In the genomic region with DNA sequence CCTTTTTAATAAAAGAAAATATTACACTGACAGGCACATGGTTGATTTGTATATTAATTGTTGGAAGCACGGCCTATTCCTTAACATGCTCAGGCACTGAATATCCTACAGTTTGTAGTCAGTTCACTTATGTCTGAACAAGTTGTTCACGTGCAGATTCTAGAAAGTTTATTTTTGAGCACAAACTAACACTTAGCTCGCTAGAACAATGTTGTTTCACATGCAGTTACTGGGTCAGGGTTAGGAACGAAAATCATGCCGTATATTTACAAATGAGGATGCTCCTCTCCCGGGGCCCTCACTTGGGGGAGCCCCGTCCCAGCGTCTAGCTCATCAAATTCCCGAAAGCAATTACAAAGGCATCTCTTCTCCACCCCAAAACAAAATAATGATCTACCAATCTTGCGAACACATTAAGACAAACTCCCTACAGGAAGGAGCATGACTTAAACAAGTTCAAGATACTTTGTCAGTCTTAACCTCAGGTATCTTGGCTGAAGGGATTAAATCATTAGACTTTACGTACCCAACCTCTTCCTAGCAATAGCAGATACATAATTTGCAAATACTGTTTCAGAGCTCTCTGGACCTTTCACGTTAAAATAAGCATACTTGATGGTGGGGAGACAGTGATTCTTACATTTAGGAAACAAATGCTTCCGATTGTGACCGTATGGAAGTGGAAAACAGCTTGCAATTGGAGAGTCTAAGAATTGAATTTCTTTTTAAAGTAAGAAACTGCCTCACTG, we compare ENCODE assay signal across 9 cellular contexts. TPM values are rescaled to one million over a fixed set of nuclear protein-coding genes. Genes with fewer than 3 reads are reported as not detected.
DNase-seq lines count a peak whose midpoint lies in the region; TF ChIP-seq lines count a peak whose summit lies in the region.
"Had no signal": no experiment of that assay in that cellular context is flagged by ENCODE, and none has a peak within 500 bp of the region (broad histone marks: within the 10 kb centered on the region; RNA-seq: fewer than 3 reads in every experiment).

No MANE protein-coding gene starts in this region.

- H3K36me3 ChIP-seq in mesodermal cell (ENCODE audit: control insufficient read depth, insufficient read depth, low read length) (no peaks in the 10 kb centered on the region), transverse colon (no peaks in the 10 kb centered on the region)

- no peaks in the 10 kb centered on the region for H3K9me3 ChIP-seq in mesodermal cell (ENCODE audit: control insufficient read depth, low read length)
- no peaks in the 10 kb centered on the region for H3K9me3 ChIP-seq in transverse colon

- peaks cover 1% of the 10 kb centered on the region for H3K36me3 Mint-ChIP-seq in activated naive CD4-positive, alpha-beta T cell treated with anti-CD3 and anti-CD28 coated beads, Interleukin-2, amount 50 U/mL, for 24 hours

- no peak overlapping the region for H3K27ac Mint-ChIP-seq in activated naive CD4-positive, alpha-beta T cell treated with anti-CD3 and anti-CD28 coated beads, Interleukin-2, amount 50 U/mL, for 24 hours

- DNase-seq in activated naive CD4-positive, alpha-beta T cell (lab: John Stamatoyannopoulos, UW) = no peak
- DNase-seq in transverse colon (no peak), NCI-H1436 treated with DMSO at 0.1 percent for 48 hours (lab: John Stamatoyannopoulos, UW) (no peak), posterior vena cava (ENCODE audit: low spot score) (no peak), AG08395 (ENCODE audit: low spot score) (no peak)
- DNase-seq: NCI-H187 treated with DMSO at 0.1 percent for 48 hours had no signal

- in situ Hi-C loops in transverse colon (cut with MboI; ENCODE audit: low pct_ligation_motif_present in 1 of 4, low pct_unique_long_range_greater_than_20kb in 1 of 4, low sequenced_read_pairs in 3 of 4) = loop anchor here in 2 of 4 donors (10.0 to 25.0 kb wide), 2 partner anchors 161 to 164 kb away; no protein-coding TSS in a partner anchor

- H3K27me3 Mint-ChIP-seq in activated naive CD4-positive, alpha-beta T cell treated with anti-CD3 and anti-CD28 coated beads, Interleukin-2, amount 50 U/mL, for 24 hours = peaks cover 37% of the 10 kb centered on the region

- peaks cover 5% of the 10 kb centered on the region for H3K4me1 Mint-ChIP-seq in activated naive CD4-positive, alpha-beta T cell treated with anti-CD3 and anti-CD28 coated beads, Interleukin-2, amount 50 U/mL, for 24 hours

- H3K4me3 Mint-ChIP-seq in activated naive CD4-positive, alpha-beta T cell treated with anti-CD3 and anti-CD28 coated beads, Interleukin-2, amount 50 U/mL, for 24 hours = peak overlapping the region; percentile 74

- intact Hi-C loops in transverse colon (cut with DNase I; ENCODE audit: low total_unique reads) (no loop called here), posterior vena cava (cut with DNase I) (no loop called here)

- H3K9me3 Mint-ChIP-seq in activated naive CD4-positive, alpha-beta T cell treated with anti-CD3 and anti-CD28 coated beads, Interleukin-2, amount 50 U/mL, for 24 hours = no peaks in the 10 kb centered on the region

- TF ChIP-seq POLR2A in transverse colon (IDR thresholded peaks at IDR 0.05) = no peak

- H3K27me3 ChIP-seq in transverse colon = peaks cover 2% of the 10 kb centered on the region

- 54 to 63% methylated on average over 9 to 10 of the region's 14 CpGs for WGBS in mesodermal cell (ENCODE audit: insufficient coverage in 2 of 2), 2 experiments
- WGBS in transverse colon (ENCODE audit: low coverage in 1 of 2), 2 donors = 39 to 53% methylated on average over 12 to 14 of the region's 14 CpGs

- peaks cover 14% of the 10 kb centered on the region for H3K4me1 ChIP-seq in mesodermal cell (ENCODE audit: control insufficient read depth, insufficient read depth, low read length, poor library complexity, severe bottlenecking)
- peaks cover 3 to 40% (median 6%) of the 10 kb centered on the region in 4 donors for H3K4me1 ChIP-seq in transverse colon

- TF ChIP-seq CTCF in transverse colon (IDR thresholded peaks at IDR 0.05) = no peak

- TF ChIP-seq EP300 in transverse colon (IDR thresholded peaks at IDR 0.05; ENCODE audit: low read depth) = no peak

- H3K27ac ChIP-seq in cingulate gyrus (ENCODE audit: low read depth, low read length) = peak overlapping the region; percentile 14
- H3K27ac ChIP-seq in mesodermal cell (ENCODE audit: low read depth, low read length, severe bottlenecking) = no peak overlapping the region
- peak overlapping the region in 3 of 4 donors; percentile 82 to 86 (median 84) for H3K27ac ChIP-seq in transverse colon

- H3K4me3 ChIP-seq in mesodermal cell (ENCODE audit: extremely low read depth, insufficient read depth, low read length, poor library complexity, severe bottlenecking) = peak overlapping the region; percentile 52
- peak overlapping the region in 3 of 4 donors; percentile 60 to 69 (median 67) for H3K4me3 ChIP-seq in transverse colon

RNA-seq across cellular contexts. Expression of a gene that starts 1.5 kb away (rescaled TPM):
- polyA plus RNA-seq in mesodermal cell (2013, experiment 1 of 2) = 0.66 TPM
- 0.66 TPM for polyA plus RNA-seq in mesodermal cell (2013, experiment 2 of 2)
- total RNA-seq in transverse colon (10 to 100 TPM; 40.6 to 61.3 (median 46.6) TPM), posterior vena cava (1 to 10 TPM; 2.7 to 3.1 TPM)

Comparison
In these comparisons a context has a peak if more than half of its experiments do, and no peak if none do; other contexts are left out.
1. RNA of a gene that starts 1.5 kb away (total RNA-seq): 40.6 to 61.3 TPM in transverse colon; 2.7 to 3.1 TPM in posterior vena cava; every median in the first group is over 10 times any median in the second.